Comparison of ENCODE assay signal across 8 cellular contexts in genomic region chr19:45584332-45585157, GRCh38. TPM values are rescaled to one million over a fixed set of nuclear protein-coding genes. Genes with fewer than 3 reads are reported as not detected.
A peak's percentile ranks its signal among the peaks of the same experiment; 100 is the strongest.
DNase-seq lines count a peak whose midpoint lies in the region; ATAC-seq and TF ChIP-seq lines count a peak whose summit lies in the region.

Gene OPA3, minus strand, starts transcription at chr19:45584802. Its CDS starts 38 bp downstream, at chr19:45584764.

- H3K27me3 Mint-ChIP-seq in activated CD4-positive, alpha-beta memory T cell treated with anti-CD3 and anti-CD28 coated beads for 36 hours = peaks cover 1% of the 10 kb centered on the region

- no peaks in the 10 kb centered on the region for H3K36me3 ChIP-seq in liver (ENCODE audit: control insufficient read depth in 4 of 4, insufficient read depth in 3 of 4, low read depth in 1 of 4, low read length in 3 of 4)

- CTCF ChIA-PET in activated CD4-positive, alpha-beta memory T cell treated with anti-CD3 and anti-CD28 coated beads for 36 hours (lab: Charles Lee) = interaction anchor here (1.1 to 2.7 kb wide), 5 partner anchors 27 to 145 kb away, joined by 3 to 14 read pairs (median 5); partner anchors contain the start of gene QPCTL

- peak; percentile 100 for DNase-seq in CD1c-positive myeloid dendritic cell (ENCODE audit: extremely low spot score)
- peak; percentile 99 for DNase-seq in NCI-H82 treated with DMSO at 0.1 percent for 48 hours (lab: John Stamatoyannopoulos, UW; ENCODE audit: unreplicated experiment)
- peak; percentile 100 for DNase-seq in activated CD4-positive, alpha-beta memory T cell treated with anti-CD3 and anti-CD28 coated beads for 36 hours
- peak; percentile 100 for DNase-seq in dorsolateral prefrontal cortex
- DNase-seq in stimulated activated CD4-positive, alpha-beta T cell treated with anti-CD3 and anti-CD28 coated beads, Interleukin-4, amount 100 ng/mL, for 24 hours = peak; percentile 99

- H3K4me1 ChIP-seq in liver (ENCODE audit: control insufficient read depth in 4 of 4, insufficient read depth in 4 of 4, low read length in 3 of 4) = peaks cover 0 to 6% (median 3%) of the 10 kb centered on the region in 4 donors

- H3K27ac Mint-ChIP-seq in activated CD4-positive, alpha-beta memory T cell treated with anti-CD3 and anti-CD28 coated beads for 36 hours = peak within 1 kb of the TSS; percentile 97

- intact Hi-C loops in activated CD4-positive, alpha-beta memory T cell treated with anti-CD3 and anti-CD28 coated beads for 36 hours (cut with micrococcal nuclease) = loop anchor here (1.0 to 10.0 kb wide), 7 partner anchors 30 to 280 kb away; partner anchors contain the start of genes ERCC1, FOXA3, QPCTL and SYMPK
- intact Hi-C loops in dorsolateral prefrontal cortex (cut with DNase I) = loop anchor here (2.0 to 10.0 kb wide), 3 partner anchors 60 to 108 kb away; partner anchors contain the start of gene QPCTL (in 1 of the 2)

- H3K9ac ChIP-seq in liver (ENCODE audit: low read depth in 1 of 2, low read length in 2 of 2) = peak within 1 kb of the TSS; percentile 82 to 93

- H3K4me3 Mint-ChIP-seq in activated CD4-positive, alpha-beta memory T cell treated with anti-CD3 and anti-CD28 coated beads for 36 hours = peak within 1 kb of the TSS; percentile 96

- under 1% methylated on average over 63 of the region's 63 CpGs for WGBS in liver

- no peak for TF ChIP-seq RAD21 in liver (IDR thresholded peaks at IDR 0.05)

- POLR2A ChIA-PET in activated CD4-positive, alpha-beta memory T cell treated with anti-CD3 and anti-CD28 coated beads for 36 hours (lab: Charles Lee) = interaction anchor here (0.6 to 1.6 kb wide), 4 partner anchors 30 to 116 kb away, joined by 3 to 4 read pairs (median 4); partner anchors contain the start of gene FOSB

- no peaks in the 10 kb centered on the region for H3K9me3 Mint-ChIP-seq in activated CD4-positive, alpha-beta memory T cell treated with anti-CD3 and anti-CD28 coated beads for 36 hours

- peak within 1 kb of the TSS; percentile 92 to 100 (median 98) for H3K27ac ChIP-seq in dorsolateral prefrontal cortex
- H3K27ac ChIP-seq in liver (ENCODE audit: low read depth in 1 of 2, low read length in 2 of 2) = peak within 1 kb of the TSS; percentile 97 to 98

- H3K4me3 ChIP-seq in dorsolateral prefrontal cortex = peak within 1 kb of the TSS; percentile 56 to 96 (median 83)
- H3K4me3 ChIP-seq in liver (ENCODE audit: low read depth in 1 of 3, low read length in 3 of 3) = peak within 1 kb of the TSS; percentile 57 to 99 (median 73)

- ATAC-seq in GM19438 (IDR thresholded peaks at IDR 0.05; ENCODE audit: low read depth, unreplicated experiment) (peak; percentile 89), HG03575 (IDR thresholded peaks at IDR 0.05; ENCODE audit: extremely low read depth, insufficient number of reproducible peaks, low FRiP score, unreplicated experiment) (peak; percentile 39)

- peaks cover 12% of the 10 kb centered on the region for H3K36me3 Mint-ChIP-seq in activated CD4-positive, alpha-beta memory T cell treated with anti-CD3 and anti-CD28 coated beads for 36 hours

- peak in 25 of 56 donors; percentile 4 to 57 (median 22) for TF ChIP-seq CTCF in dorsolateral prefrontal cortex (IDR thresholded peaks at IDR 0.05 in 54 of 56, conservative IDR thresholded peaks at IDR 0.05 in 2 of 56; ENCODE audit: low read depth in 1 of 56, partially characterized antibody in 56 of 56)
- TF ChIP-seq CTCF in liver (IDR thresholded peaks at IDR 0.05; ENCODE audit: low read depth, low read length, missing input control) = peak; percentile 14

- H3K27me3 ChIP-seq in dorsolateral prefrontal cortex = no peaks in the 10 kb centered on the region
- no peaks in the 10 kb centered on the region for H3K27me3 ChIP-seq in liver (ENCODE audit: control insufficient read depth in 4 of 4, insufficient read depth in 4 of 4, low read length in 3 of 4)

- peaks cover 11% of the 10 kb centered on the region for H3K4me1 Mint-ChIP-seq in activated CD4-positive, alpha-beta memory T cell treated with anti-CD3 and anti-CD28 coated beads for 36 hours (ENCODE audit: low read depth)

- H3K9me3 ChIP-seq in liver (ENCODE audit: control insufficient read depth in 4 of 4, low read length in 3 of 4) = no peaks in the 10 kb centered on the region

TF ChIP-seq in liver, 16 proteins besides CTCF, POLR2A, EP300 and RAD21:
- TF ChIP-seq HNF4A (conservative IDR thresholded peaks at IDR 0.05) (no peak), NR2F2 (IDR thresholded peaks at IDR 0.05) (peak; percentile 41), RXRA (IDR thresholded peaks at IDR 0.05) (peak in 1 of 2 donors; percentile 64), ZBTB33 (IDR thresholded peaks at IDR 0.05) (peak; percentile 44), GABPA (IDR thresholded peaks at IDR 0.05 in 1 of 2, conservative IDR thresholded peaks at IDR 0.05 in 1 of 2) (peak; percentile 83 to 93), EGR1 (IDR thresholded peaks at IDR 0.05; ENCODE audit: low read depth in 2 of 2) (peak; percentile 51 to 87), TAF1 (conservative IDR thresholded peaks at IDR 0.05) (no peak), ATF3 (IDR thresholded peaks at IDR 0.05) (peak; percentile 33), SP1 (IDR thresholded peaks at IDR 0.05) (peak; percentile 93), HNF4G (IDR thresholded peaks at IDR 0.05) (no peak), MAX (IDR thresholded peaks at IDR 0.05) (peak; percentile 68), FOXA2 (IDR thresholded peaks at IDR 0.05) (peak; percentile 39), YY1 (IDR thresholded peaks at IDR 0.05) (peak; percentile 96), FOXA1 (IDR thresholded peaks at IDR 0.05) (no peak), REST (IDR thresholded peaks at IDR 0.05) (peak; percentile 50), JUND (IDR thresholded peaks at IDR 0.05) (peak in 1 of 2 donors; percentile 75)

RNA-seq across cellular contexts. Expression of gene OPA3, which starts in this region (rescaled TPM):
- total RNA-seq in activated CD4-positive, alpha-beta memory T cell treated with anti-CD3 and anti-CD28 coated beads for 36 hours = 10 to 100 TPM; 10.8 to 11.0 TPM
- total RNA-seq in dorsolateral prefrontal cortex (10 to 100 TPM in 98 of 120 experiments, 1 to 10 TPM in 22; 7.1 to 16.8 (median 11.5) TPM), liver (1 to 10 TPM; 3.8 to 6.7 TPM)
- polyA plus RNA-seq in liver = 1 to 10 TPM; 5.8 to 9.4 TPM

Comparison
In these comparisons a context has a peak if more than half of its experiments do, and no peak if none do; other contexts are left out.
1. Peak in every context shown above with its lines: DNase-seq, ATAC-seq, H3K4me3 ChIP-seq and H3K27ac ChIP-seq.